Comparison of ENCODE assay signal across 9 cellular contexts in the genomic region with DNA sequence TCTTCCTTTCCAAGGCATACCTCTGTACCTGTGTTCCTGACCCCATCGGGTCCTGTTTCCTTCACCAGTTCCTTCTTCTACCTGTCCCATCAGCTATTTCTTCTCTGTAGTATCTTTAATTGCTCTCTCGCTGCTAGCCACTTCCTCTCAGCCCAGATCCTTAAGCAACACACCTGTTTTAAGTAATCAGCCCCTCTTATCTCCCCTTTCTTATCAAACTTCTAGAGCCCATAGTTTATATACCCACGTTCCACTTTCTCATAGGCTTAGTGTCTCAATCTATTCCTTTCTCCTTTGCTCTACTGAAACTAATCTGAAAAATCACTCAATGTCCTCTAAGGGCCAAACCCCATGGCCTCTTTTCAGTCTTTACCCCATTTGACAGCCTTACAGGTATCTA.
"Had no signal": no experiment of that assay in that cellular context is flagged by ENCODE, and none has a peak within 500 bp of the region (broad histone marks: within the 10 kb centered on the region; RNA-seq: fewer than 3 reads in every experiment).

No MANE protein-coding gene starts in this region.

- H3K4me2 ChIP-seq: GM23338 had no signal

- H3K27ac Mint-ChIP-seq: GM23338, H9, IgD-negative memory B cell had no signal

- H3K27ac ChIP-seq: HL-60 had no signal

- H3K4me3 Mint-ChIP-seq: GM23338, H9, IgD-negative memory B cell had no signal

- H2AFZ ChIP-seq: GM23338 had no signal

- H3K9me3 Mint-ChIP-seq: GM23338, H9 had no signal

- H3K27me3 Mint-ChIP-seq: IgD-negative memory B cell had no signal

- H3K4me3 ChIP-seq: GM23338, K562 had no signal

- FAIRE-seq: H1, H54, HepG2, K562 had no signal

- ATAC-seq: GM23338, HepG2, K562 had no signal

- DNase-seq: H9, HCEC 1CT had no signal
